ENCODE assay signal across 8 cellular contexts in genomic region chr22:30435674-30436126, GRCh38. TPM values are rescaled to one million over a fixed set of nuclear protein-coding genes. Genes with fewer than 3 reads are reported as not detected.
A peak's percentile ranks its signal among the peaks of the same experiment; 100 is the strongest.
DNase-seq lines count a peak whose midpoint lies in the region; ATAC-seq and TF ChIP-seq lines count a peak whose summit lies in the region.

No MANE protein-coding gene starts in this region.

- peaks cover 5% of the 10 kb centered on the region for H3K9me3 Mint-ChIP-seq in activated naive CD4-positive, alpha-beta T cell treated with anti-CD3 and anti-CD28 coated beads, Interleukin-2, amount 50 U/mL, for 24 hours

- H3K27ac Mint-ChIP-seq in activated naive CD4-positive, alpha-beta T cell treated with anti-CD3 and anti-CD28 coated beads, Interleukin-2, amount 50 U/mL, for 24 hours: peak overlapping the region; percentile 87

- TF ChIP-seq POLR2A in gastrocnemius medialis (IDR thresholded peaks at IDR 0.05): no peak

- in situ Hi-C loops in gastrocnemius medialis (cut with MboI; ENCODE audit: low sequenced_read_pairs in 4 of 4): no loop called here

- peak overlapping the region; percentile 94 for H3K27ac ChIP-seq in SK-N-MC
- H3K27ac ChIP-seq in gastrocnemius medialis: peak overlapping the region in 3 of 4 donors; percentile 20 to 57 (median 54)

- intact Hi-C loops in gastrocnemius medialis (cut with DNase I; ENCODE audit: low total_unique reads): no loop called here

- H3K4me3 ChIP-seq in SK-N-MC (peak overlapping the region; percentile 79), gastrocnemius medialis (no peak overlapping the region)

- H3K27me3 Mint-ChIP-seq in activated naive CD4-positive, alpha-beta T cell treated with anti-CD3 and anti-CD28 coated beads, Interleukin-2, amount 50 U/mL, for 24 hours: peaks cover 5% of the 10 kb centered on the region

- H3K9me3 ChIP-seq in SK-N-MC (ENCODE audit: low read depth, low read length) (no peaks in the 10 kb centered on the region), gastrocnemius medialis (no peaks in the 10 kb centered on the region)

- H3K36me3 ChIP-seq in SK-N-MC (ENCODE audit: insufficient read depth, low read length) (no peaks in the 10 kb centered on the region), gastrocnemius medialis (no peaks in the 10 kb centered on the region)

- H3K4me3 Mint-ChIP-seq in activated naive CD4-positive, alpha-beta T cell treated with anti-CD3 and anti-CD28 coated beads, Interleukin-2, amount 50 U/mL, for 24 hours: peak overlapping the region; percentile 85

- H3K9ac ChIP-seq in SK-N-MC (ENCODE audit: insufficient read length): peak overlapping the region; percentile 63

- no peak for TF ChIP-seq CTCF in gastrocnemius medialis (IDR thresholded peaks at IDR 0.05 in 4 of 5, conservative IDR thresholded peaks at IDR 0.05 in 1 of 5)

- H3K27me3 ChIP-seq in gastrocnemius medialis: no peaks in the 10 kb centered on the region

- peaks cover 13% of the 10 kb centered on the region for H3K36me3 Mint-ChIP-seq in activated naive CD4-positive, alpha-beta T cell treated with anti-CD3 and anti-CD28 coated beads, Interleukin-2, amount 50 U/mL, for 24 hours

- H3K4me1 ChIP-seq in gastrocnemius medialis: no peaks in the 10 kb centered on the region

- peak in 1 of 2 donors; percentile 33 for ATAC-seq in gastrocnemius medialis
- no peak for ATAC-seq in HG02623 (IDR thresholded peaks at IDR 0.05; ENCODE audit: unreplicated experiment)
- no peak for ATAC-seq in GM21423 (IDR thresholded peaks at IDR 0.05; ENCODE audit: unreplicated experiment)
- ATAC-seq in GM21528 (IDR thresholded peaks at IDR 0.05; ENCODE audit: low FRiP score, unreplicated experiment): no peak

- H3K4me1 Mint-ChIP-seq in activated naive CD4-positive, alpha-beta T cell treated with anti-CD3 and anti-CD28 coated beads, Interleukin-2, amount 50 U/mL, for 24 hours: peaks cover 20% of the 10 kb centered on the region

- DNase-seq in D341Med (ENCODE audit: low spot score) (peak; percentile 81), SK-N-MC (ENCODE audit: low read depth, low spot score) (peak; percentile 84), gastrocnemius medialis (peak in 1 of 2 donors; percentile 35), cerebellar cortex (ENCODE audit: low spot score) (no peak)

RNA-seq across cellular contexts. Expression of gene MTFP1, which starts 10.1 kb away (rescaled TPM):
- 10 to 100 TPM; 15.9 to 57.7 (median 44.5) TPM for total RNA-seq in gastrocnemius medialis

RNA-seq across cellular contexts. Expression of gene SEC14L3, which starts 36.1 kb away (rescaled TPM):
- total RNA-seq in gastrocnemius medialis: not detected

RNA-seq across cellular contexts. Expression of gene SEC14L2, which starts 38.9 kb away (rescaled TPM):
- 1 to 10 TPM; 3.0 to 5.1 (median 4.2) TPM for total RNA-seq in gastrocnemius medialis

RNA-seq across cellular contexts. Expression of gene RNF215, which starts 48.5 kb away (rescaled TPM):
- total RNA-seq in gastrocnemius medialis: 10 to 100 TPM in 1 of 4 donors, 1 to 10 TPM in 3; 4.7 to 11.2 (median 8.1) TPM
